20 cellular contexts compared by ENCODE assay signal in genomic region chr13:77800219-77800618, GRCh38.
"Had no signal": no experiment of that assay in that cellular context is flagged by ENCODE, and none has a peak within 500 bp of the region (broad histone marks: within the 10 kb centered on the region; RNA-seq: fewer than 3 reads in every experiment).

No MANE protein-coding gene starts in this region.

- H3K27ac Mint-ChIP-seq: activated CD8-positive, alpha-beta memory T cell treated with anti-CD3 and anti-CD28 coated beads, Interleukin-2, amount 10 ng/mL, durations not matched to agents 7 days and 5 days; activated naive CD8-positive, alpha-beta T cell treated with anti-CD3 and anti-CD28 coated beads, Interleukin-2, amount 10 ng/mL, durations not matched to agents 7 days and 5 days; endodermal cell; memory B cell; naive thymus-derived CD4-positive, alpha-beta T cell; stimulated activated naive CD8-positive, alpha-beta T cell treated with anti-CD3 and anti-CD28 coated beads, Interleukin-15, amount 100 ng/mL, for 72 hours; T-helper 2 cell treated with Interferon-gamma antibody and Interleukin-4, amounts not matched to agents 5 μg/mL and 100 μg/mL, for 36 hours had no signal

- H3K9me3 Mint-ChIP-seq: activated naive CD8-positive, alpha-beta T cell treated with anti-CD3 and anti-CD28 coated beads, Interleukin-2, amount 10 ng/mL, durations not matched to agents 7 days and 5 days; endodermal cell; stimulated activated naive CD8-positive, alpha-beta T cell treated with anti-CD3 and anti-CD28 coated beads, Interleukin-15, amount 100 ng/mL, for 72 hours; T-helper 2 cell treated with Interferon-gamma antibody and Interleukin-4, amounts not matched to agents 5 μg/mL and 100 μg/mL, for 36 hours had no signal

- ATAC-seq: activated CD8-positive, alpha-beta memory T cell treated with anti-CD3 and anti-CD28 coated beads, Interleukin-2, amount 10 ng/mL, durations not matched to agents 7 days and 5 days; naive thymus-derived CD4-positive, alpha-beta T cell; stimulated activated naive CD8-positive, alpha-beta T cell treated with anti-CD3 and anti-CD28 coated beads, Interleukin-15, amount 100 ng/mL, for 72 hours had no signal

- H3K4me3 Mint-ChIP-seq: activated CD8-positive, alpha-beta memory T cell treated with anti-CD3 and anti-CD28 coated beads, Interleukin-2, amount 10 ng/mL, durations not matched to agents 7 days and 5 days; activated naive CD8-positive, alpha-beta T cell treated with anti-CD3 and anti-CD28 coated beads, Interleukin-2, amount 10 ng/mL, durations not matched to agents 7 days and 5 days; brain; endodermal cell; memory B cell; naive thymus-derived CD4-positive, alpha-beta T cell; stimulated activated naive CD8-positive, alpha-beta T cell treated with anti-CD3 and anti-CD28 coated beads, Interleukin-15, amount 100 ng/mL, for 72 hours; T-helper 2 cell treated with Interferon-gamma antibody and Interleukin-4, amounts not matched to agents 5 μg/mL and 100 μg/mL, for 36 hours had no signal

- H3K4me1 Mint-ChIP-seq: activated CD8-positive, alpha-beta memory T cell treated with anti-CD3 and anti-CD28 coated beads, Interleukin-2, amount 10 ng/mL, durations not matched to agents 7 days and 5 days; activated naive CD8-positive, alpha-beta T cell treated with anti-CD3 and anti-CD28 coated beads, Interleukin-2, amount 10 ng/mL, durations not matched to agents 7 days and 5 days; endodermal cell; memory B cell; naive thymus-derived CD4-positive, alpha-beta T cell; stimulated activated naive CD8-positive, alpha-beta T cell treated with anti-CD3 and anti-CD28 coated beads, Interleukin-15, amount 100 ng/mL, for 72 hours had no signal

- H3K36me3 Mint-ChIP-seq: activated CD8-positive, alpha-beta memory T cell treated with anti-CD3 and anti-CD28 coated beads, Interleukin-2, amount 10 ng/mL, durations not matched to agents 7 days and 5 days; activated naive CD8-positive, alpha-beta T cell treated with anti-CD3 and anti-CD28 coated beads, Interleukin-2, amount 10 ng/mL, durations not matched to agents 7 days and 5 days; brain; memory B cell; naive thymus-derived CD4-positive, alpha-beta T cell had no signal

- H3K36me3 ChIP-seq: left ventricle myocardium inferior, prostate gland, right atrium auricular region had no signal

- DNase-seq: activated CD4-positive, alpha-beta T cell treated with anti-CD3 and anti-CD28 coated beads, Interleukin-2, amount 50 U/mL, for 48 hours; activated CD8-positive, alpha-beta memory T cell treated with anti-CD3 and anti-CD28 coated beads, Interleukin-2, amount 10 ng/mL, durations not matched to agents 7 days and 5 days; activated naive CD4-positive, alpha-beta T cell; activated naive CD8-positive, alpha-beta T cell treated with anti-CD3 and anti-CD28 coated beads, Interleukin-2, amount 10 ng/mL, durations not matched to agents 7 days and 5 days; central memory CD4-positive, alpha-beta T cell; dorsolateral prefrontal cortex; endodermal cell; erythroblast; foreskin melanocyte; glutamatergic neuron; left ventricle myocardium inferior; naive thymus-derived CD4-positive, alpha-beta T cell; stimulated activated CD4-positive, alpha-beta T cell treated with anti-CD3 and anti-CD28 coated beads, Interleukin-2, amount 100 ng/mL, for 24 hours; stimulated activated naive CD8-positive, alpha-beta T cell treated with anti-CD3 and anti-CD28 coated beads, Interleukin-15, amount 100 ng/mL, for 72 hours; trophoblast cell had no signal

- H3K27me3 ChIP-seq: dorsolateral prefrontal cortex, right atrium auricular region had no signal

- H3K27ac ChIP-seq: left ventricle myocardium inferior, prostate gland, right atrium auricular region had no signal

- H3K4me3 ChIP-seq: dorsolateral prefrontal cortex, left ventricle myocardium inferior, prostate gland, right atrium auricular region had no signal

- H3K9me3 ChIP-seq: prostate gland, right atrium auricular region had no signal

- H3K4me1 ChIP-seq: left ventricle myocardium inferior, prostate gland, right atrium auricular region had no signal
